11 cellular contexts compared by ENCODE assay signal in genomic region chr6:7344773-7345530, GRCh38. TPM values are rescaled to one million over a fixed set of nuclear protein-coding genes. Genes with fewer than 3 reads are reported as not detected.
A peak's percentile ranks its signal among the peaks of the same experiment; 100 is the strongest.
DNase-seq lines count a peak whose midpoint lies in the region; ATAC-seq, FAIRE-seq and TF ChIP-seq lines count a peak whose summit lies in the region.
"Not testable (repeated sequence)": the region's sequence is repeated elsewhere in the genome, so short reads cannot be mapped to it uniquely, and the experiment has no call there.
"Had no signal": no experiment of that assay in that cellular context is flagged by ENCODE, and none has a peak within 500 bp of the region (broad histone marks: within the 10 kb centered on the region; RNA-seq: fewer than 3 reads in every experiment).

No MANE protein-coding gene starts in this region.

- H3K36me3 ChIP-seq in BLaER1 treated with 17β-estradiol and CSF1 and Interleukin-3, amounts not matched to agents 10 nM and 100 nM; Loucy (ENCODE audit: insufficient read depth, low read length); SK-N-MC (ENCODE audit: insufficient read depth, low read length); K562 (ENCODE audit: control insufficient read depth, insufficient read depth, low read length); thymus (ENCODE audit: control insufficient read depth, insufficient read depth): not testable (repeated sequence)

- peak overlapping the region; percentile 63 for H3K27ac Mint-ChIP-seq in activated T-cell treated with anti-CD3 and anti-CD28 coated beads, Interleukin-2, amount 50 U/mL, for 24 hours
- H3K27ac Mint-ChIP-seq in osteocyte (ENCODE audit: unreplicated experiment) = peak overlapping the region; percentile 83

- H2AFZ ChIP-seq in Loucy (ENCODE audit: low read length) = peak overlapping the region; percentile 80
- peak overlapping the region; percentile 70 for H2AFZ ChIP-seq in K562 (ENCODE audit: low read depth, low read length)

- not testable (repeated sequence) for H3K9ac ChIP-seq in BLaER1 treated with 17β-estradiol and CSF1 and Interleukin-3, amounts not matched to agents 10 nM and 100 nM; K562 (ENCODE audit: insufficient read depth in 1 of 2, low read depth in 2 of 2, low read length in 2 of 2)
- H3K9ac ChIP-seq in Loucy (ENCODE audit: low read depth, low read length, poor library complexity, severe bottlenecking) (peak overlapping the region; percentile 28), SK-N-MC (ENCODE audit: insufficient read length) (peak overlapping the region; percentile 26)

- H3K36me3 Mint-ChIP-seq in activated T-cell treated with anti-CD3 and anti-CD28 coated beads, Interleukin-2, amount 50 U/mL, for 24 hours (ENCODE audit: low read depth); osteocyte (ENCODE audit: unreplicated experiment): not testable (repeated sequence)

- not testable (repeated sequence) for H3K27me3 ChIP-seq in BLaER1 treated with 17β-estradiol and CSF1 and Interleukin-3, amounts not matched to agents 10 nM and 100 nM; Loucy (ENCODE audit: insufficient read depth, low read length, poor library complexity, severe bottlenecking); K562 (ENCODE audit: control insufficient read depth in 2 of 2, insufficient read depth in 2 of 2, low read length in 2 of 2); thymus (ENCODE audit: control insufficient read depth, insufficient read depth)

- not testable (repeated sequence) for TF ChIP-seq RAD21 in K562 (CRISPR knock-in tag; conservative IDR thresholded peaks at IDR 0.05 in 1 of 2, IDR thresholded peaks at IDR 0.05 in 1 of 2)

- CTCF ChIA-PET in K562 (lab: Yijun Ruan, JAX; ENCODE audit: low intra/inter-chr PET ratio) = not testable (repeated sequence)

- intact Hi-C loops in K562 (cut with micrococcal nuclease); left colon (cut with DNase I, micrococcal nuclease): not testable (repeated sequence)

- H3K4me3 ChIP-seq in BLaER1 treated with 17β-estradiol and CSF1 and Interleukin-3, amounts not matched to agents 10 nM and 100 nM; K562; thymus (ENCODE audit: low read length): not testable (repeated sequence)
- peak overlapping the region; percentile 1 for H3K4me3 ChIP-seq in Loucy (ENCODE audit: low read length, poor library complexity, severe bottlenecking)
- 0 out of 2 replicates have a peak overlapping the region, but pooled peaks have one; percentile 22 for H3K4me3 ChIP-seq in SK-N-MC

- H4K20me1 ChIP-seq in BLaER1 treated with 17β-estradiol and CSF1 and Interleukin-3, amounts not matched to agents 10 nM and 100 nM; Loucy (ENCODE audit: insufficient read depth, low read length, poor library complexity, severe bottlenecking); K562 (replicated peaks; ENCODE audit: control insufficient read depth, insufficient read depth, low read length): not testable (repeated sequence)

- H3K27ac ChIP-seq in BLaER1 treated with 17β-estradiol and CSF1 and Interleukin-3, amounts not matched to agents 10 nM and 100 nM; K562 (ENCODE audit: extremely low read depth, low read depth, low read length): not testable (repeated sequence)
- H3K27ac ChIP-seq in SK-N-MC (peak overlapping the region; percentile 88), thymus (ENCODE audit: low read depth) (peak overlapping the region; percentile 42)

- not testable (repeated sequence) for H3F3A ChIP-seq in Loucy (ENCODE audit: low read depth)

- not testable (repeated sequence) for H3K9me1 ChIP-seq in K562 (ENCODE audit: control insufficient read depth, insufficient read depth, low read length)

- not testable (repeated sequence) for H3K4me3 Mint-ChIP-seq in activated T-cell treated with anti-CD3 and anti-CD28 coated beads, Interleukin-2, amount 50 U/mL, for 24 hours; osteocyte (ENCODE audit: unreplicated experiment)

- in situ Hi-C loops in K562 (cut with MboI) = loop anchor here (5.0 kb wide), 1 partner anchor 63 kb away; no protein-coding TSS in a partner anchor

- peaks cover 18% of the 10 kb centered on the region for H3K27me3 Mint-ChIP-seq in activated T-cell treated with anti-CD3 and anti-CD28 coated beads, Interleukin-2, amount 50 U/mL, for 24 hours
- H3K27me3 Mint-ChIP-seq in osteocyte (ENCODE audit: unreplicated experiment) = not testable (repeated sequence)

- not testable (repeated sequence) for ATAC-seq in K562
- ATAC-seq in left colon = peak; percentile 31

- TF ChIP-seq EP300 in K562 (IDR thresholded peaks at IDR 0.05; ENCODE audit: low read length) = not testable (repeated sequence)

- TF ChIP-seq CTCF in Loucy (conservative IDR thresholded peaks at IDR 0.05; ENCODE audit: low read length); K562 (IDR thresholded peaks at IDR 0.05 in 2 of 3, conservative IDR thresholded peaks at IDR 0.05 in 1 of 3; ENCODE audit: insufficient read depth in 2 of 3, low read depth in 1 of 3, low read length in 3 of 3); osteocyte (IDR thresholded peaks at IDR 0.05): not testable (repeated sequence)

- not testable (repeated sequence) for H3K9me2 ChIP-seq in Loucy (replicated peaks; ENCODE audit: low read depth, low read length)

- WGBS in K562 (ENCODE audit: insufficient coverage, low coverage, missing lambda C conversion rate) = 79% methylated on average over 9 of the region's 10 CpGs
- 53% methylated on average over 10 of the region's 10 CpGs for WGBS in thymus

- not testable (repeated sequence) for TF ChIP-seq POLR2A in K562 (conservative IDR thresholded peaks at IDR 0.05)

- peaks cover 13% of the 10 kb centered on the region for H3K4me1 Mint-ChIP-seq in activated T-cell treated with anti-CD3 and anti-CD28 coated beads, Interleukin-2, amount 50 U/mL, for 24 hours (ENCODE audit: low read depth)
- H3K4me1 Mint-ChIP-seq in osteocyte (ENCODE audit: unreplicated experiment) = peaks cover 57% of the 10 kb centered on the region

- TSS peak; percentile 83 for BruUV-seq in K562 (replicated peaks; lab: Mats Ljungman, UMichigan)

- H3K4me2 ChIP-seq in BLaER1 treated with 17β-estradiol and CSF1 and Interleukin-3, amounts not matched to agents 10 nM and 100 nM = peak overlapping the region in 7 of 11 experiments; percentile 1 to 39 (median 27); a peak in 6 of 22 replicates
- H3K4me2 ChIP-seq in Loucy (ENCODE audit: low read depth, low read length, poor library complexity, severe bottlenecking) = peak overlapping the region; percentile 48
- H3K4me2 ChIP-seq in K562 (ENCODE audit: insufficient read depth, low read length) = not testable (repeated sequence)

- POLR2A ChIA-PET in K562 (lab: Yijun Ruan, JAX) = interaction anchor here (1.2 to 1.4 kb wide), 3 partner anchors 13 to 30 kb away, joined by 4 read pairs; no protein-coding TSS in a partner anchor

- peaks cover 6 to 36% (median 20%) of the 10 kb centered on the region in 10 experiments; a peak in 18 of 20 replicates for H3K4me1 ChIP-seq in BLaER1 treated with 17β-estradiol and CSF1 and Interleukin-3, amounts not matched to agents 10 nM and 100 nM
- peaks cover 10% of the 10 kb centered on the region for H3K4me1 ChIP-seq in Loucy (ENCODE audit: insufficient read depth, low read length, poor library complexity, severe bottlenecking)
- not testable (repeated sequence) for H3K4me1 ChIP-seq in K562 (replicated peaks in 1 of 2; ENCODE audit: control insufficient read depth in 2 of 2, insufficient read depth in 2 of 2, low read length in 2 of 2); thymus (ENCODE audit: control insufficient read depth, insufficient read depth, low read length)

- peaks cover 0 to 19% (median 6%) of the 10 kb centered on the region in 11 experiments; a peak in 12 of 22 replicates for H3K9me3 ChIP-seq in BLaER1 treated with 17β-estradiol and CSF1 and Interleukin-3, amounts not matched to agents 10 nM and 100 nM (replicated peaks in 1 of 11)
- H3K9me3 ChIP-seq in Loucy (ENCODE audit: insufficient read depth, low read depth, low read length); SK-N-MC (ENCODE audit: low read depth, low read length); K562 (replicated peaks; ENCODE audit: control insufficient read depth, insufficient read depth, low read depth, low read length); thymus (ENCODE audit: control insufficient read depth): not testable (repeated sequence)

- not testable (repeated sequence) for DNase-seq in SK-N-MC (ENCODE audit: low read depth, low spot score); activated T-cell treated with anti-CD3 and anti-CD28 coated beads, Interleukin-2, amount 50 U/mL, for 24 hours; K562 (ENCODE audit: extremely low read depth in 1 of 4, low spot score in 3 of 4); left colon; osteocyte (ENCODE audit: extremely low spot score, unreplicated experiment)

- H3K9me3 Mint-ChIP-seq in activated T-cell treated with anti-CD3 and anti-CD28 coated beads, Interleukin-2, amount 50 U/mL, for 24 hours; osteocyte (ENCODE audit: unreplicated experiment): not testable (repeated sequence)

- not testable (repeated sequence) for H3K79me2 ChIP-seq in Loucy (ENCODE audit: insufficient read depth, low read length); K562 (ENCODE audit: control insufficient read depth, insufficient read depth, low read length)

- FAIRE-seq in K562 (lab: Jason Lieb, UNC) = not testable (repeated sequence)

RNA-seq across cellular contexts. Expression of gene SSR1, which starts 32.0 kb away (rescaled TPM):
- total RNA-seq in K562 (2011; cell fraction: chromatin; rRNA removed; ENCODE audit: low replicate concordance) = 114 and 205 TPM in 2 replicates
- total RNA-seq in K562 (2011; cell fraction: nucleolus; rRNA removed) = 79.2 and 86.9 TPM in 2 replicates
- 142 and 219 TPM in 2 replicates for total RNA-seq in K562 (2011; cell fraction: nucleoplasm; rRNA removed)
- 75.7 and 87.7 TPM in 2 replicates for total RNA-seq in K562 (2014; rRNA removed)
- 129 and 148 TPM in 2 replicates for total RNA-seq in K562 (2014; rRNA removed; fragmentation: Illumina TruSeq; extraction: Trizol)
- 94.0 and 97.4 TPM in 2 replicates for total RNA-seq in K562 (2015; rRNA removed; fragmentation: Illumina TruSeq; extraction: Trizol)
- 144 and 147 TPM in 2 replicates for total RNA-seq in K562 (2021)
- polyA plus RNA-seq in K562 (2011; rRNA removed) = 176 and 197 TPM in 2 replicates
- polyA plus RNA-seq in K562 (2011; cell fraction: cytosol; rRNA removed) = 34.5 and 75.0 TPM in 2 replicates
- 38.8 and 65.1 TPM in 2 replicates for polyA plus RNA-seq in K562 (2011; cell fraction: nucleus; rRNA removed)
- polyA plus RNA-seq in K562 (2012) = 157 and 163 TPM in 2 replicates
- polyA plus RNA-seq in K562 (2014; fragmentation: Illumina TruSeq; extraction: Trizol) = 144 and 167 TPM in 2 replicates
- 100 to 1,000 TPM; 212 to 220 TPM for polyA plus RNA-seq in K562 (2014; fragmentation: Nextera tagmentation; extraction: Ambion mirVana)
- 107 and 110 TPM in 2 replicates for polyA plus RNA-seq in K562 (2014; rRNA removed)
- 241 and 283 TPM in 2 replicates for polyA minus RNA-seq in K562 (2011; rRNA and poly(A)+ RNA removed)
- 83.5 and 101 TPM in 2 replicates for polyA minus RNA-seq in K562 (2011; cell fraction: cytosol; rRNA and poly(A)+ RNA removed)
- 13.6 and 24.5 TPM in 2 replicates for polyA minus RNA-seq in K562 (2011; cell fraction: nucleus; rRNA and poly(A)+ RNA removed)
- total RNA-seq in left colon = 100 to 1,000 TPM; 118 to 136 TPM
- total RNA-seq in osteocyte = 183 and 204 TPM in 2 replicates
- polyA plus RNA-seq in thymus = 38.9 TPM

RNA-seq across cellular contexts. Expression of gene CAGE1, which starts 44.6 kb away (rescaled TPM):
- total RNA-seq in K562 (2011; cell fraction: chromatin; rRNA removed; ENCODE audit: low replicate concordance) = 0.48 and 1.2 TPM in 2 replicates
- 1.2 and 1.8 TPM in 2 replicates for total RNA-seq in K562 (2011; cell fraction: nucleolus; rRNA removed)
- 1.5 and 3.0 TPM in 2 replicates for total RNA-seq in K562 (2011; cell fraction: nucleoplasm; rRNA removed)
- total RNA-seq in K562 (2014; rRNA removed) (0.18 and 0.20 TPM in 2 replicates), K562 (2014; rRNA removed; fragmentation: Illumina TruSeq; extraction: Trizol) (0.16 and 0.18 TPM in 2 replicates), K562 (2015; rRNA removed; fragmentation: Illumina TruSeq; extraction: Trizol) (0.11 and 0.14 TPM in 2 replicates), K562 (2021) (0.11 and 0.33 TPM in 2 replicates), left colon (under 1 TPM in 1 of 2 donors, not detected in 1; 0.08 TPM), osteocyte (0.19 TPM in 1 of 2 replicates, not detected in the other)
- polyA plus RNA-seq in K562 (2011; rRNA removed) (0.13 TPM in 1 of 2 replicates, not detected in the other), K562 (2014; fragmentation: Illumina TruSeq; extraction: Trizol) (not detected in 2 replicates), K562 (2014; fragmentation: Nextera tagmentation; extraction: Ambion mirVana) (not detected), K562 (2014; rRNA removed) (0.04 TPM in 1 of 2 replicates, not detected in the other), thymus (0.02 TPM)
- polyA plus RNA-seq in K562 (2011; cell fraction: cytosol; rRNA removed) = 0.07 TPM in 1 of 2 replicates, not detected in the other
- polyA plus RNA-seq in K562 (2011; cell fraction: nucleus; rRNA removed) = 0.32 and 0.37 TPM in 2 replicates
- 0.04 and 0.21 TPM in 2 replicates for polyA plus RNA-seq in K562 (2012)
- 0.09 and 0.21 TPM in 2 replicates for polyA minus RNA-seq in K562 (2011; rRNA and poly(A)+ RNA removed)
- polyA minus RNA-seq in K562 (2011; cell fraction: cytosol; rRNA and poly(A)+ RNA removed) = 0.36 TPM in 1 of 2 replicates, not detected in the other
- polyA minus RNA-seq in K562 (2011; cell fraction: nucleus; rRNA and poly(A)+ RNA removed) = 1.6 and 2.0 TPM in 2 replicates
- total RNA-seq: GM23248, Peyer's patch had no signal
- polyA plus RNA-seq: AG04450, GM23248 had no signal

RNA-seq across cellular contexts. Expression of gene RIOK1, which starts 44.7 kb away (rescaled TPM):
- total RNA-seq in K562 (2011; cell fraction: chromatin; rRNA removed; ENCODE audit: low replicate concordance) = 41.8 and 105 TPM in 2 replicates
- total RNA-seq in K562 (2011; cell fraction: nucleolus; rRNA removed) = 33.6 and 35.4 TPM in 2 replicates
- total RNA-seq in K562 (2011; cell fraction: nucleoplasm; rRNA removed) = 32.4 and 48.0 TPM in 2 replicates
- total RNA-seq in K562 (2014; rRNA removed) (52.8 and 129 TPM in 2 replicates), K562 (2014; rRNA removed; fragmentation: Illumina TruSeq; extraction: Trizol) (52.2 and 55.1 TPM in 2 replicates), K562 (2015; rRNA removed; fragmentation: Illumina TruSeq; extraction: Trizol) (56.1 and 65.9 TPM in 2 replicates), K562 (2021) (48.6 TPM in 2 replicates), left colon (10 to 100 TPM; 11.8 to 15.6 TPM), osteocyte (14.8 and 22.5 TPM in 2 replicates)
- polyA plus RNA-seq in K562 (2011; rRNA removed) (24.9 and 25.8 TPM in 2 replicates), K562 (2014; fragmentation: Illumina TruSeq; extraction: Trizol) (66.3 and 73.1 TPM in 2 replicates), K562 (2014; fragmentation: Nextera tagmentation; extraction: Ambion mirVana) (100 to 1,000 TPM in 1 of 2 experiments, 10 to 100 TPM in 1; 51.7 to 101 TPM), K562 (2014; rRNA removed) (43.6 and 46.2 TPM in 2 replicates), thymus (26.6 TPM)
- polyA plus RNA-seq in K562 (2011; cell fraction: cytosol; rRNA removed) = 30.6 and 33.9 TPM in 2 replicates
- 80.1 and 82.5 TPM in 2 replicates for polyA plus RNA-seq in K562 (2011; cell fraction: nucleus; rRNA removed)
- polyA plus RNA-seq in K562 (2012) = 36.3 and 43.3 TPM in 2 replicates
- polyA minus RNA-seq in K562 (2011; rRNA and poly(A)+ RNA removed) = 32.5 and 38.9 TPM in 2 replicates
- polyA minus RNA-seq in K562 (2011; cell fraction: cytosol; rRNA and poly(A)+ RNA removed) = 12.7 and 25.0 TPM in 2 replicates
- polyA minus RNA-seq in K562 (2011; cell fraction: nucleus; rRNA and poly(A)+ RNA removed) = 36.8 and 46.4 TPM in 2 replicates
